8 cellular contexts compared by ENCODE assay signal in the genomic region with DNA sequence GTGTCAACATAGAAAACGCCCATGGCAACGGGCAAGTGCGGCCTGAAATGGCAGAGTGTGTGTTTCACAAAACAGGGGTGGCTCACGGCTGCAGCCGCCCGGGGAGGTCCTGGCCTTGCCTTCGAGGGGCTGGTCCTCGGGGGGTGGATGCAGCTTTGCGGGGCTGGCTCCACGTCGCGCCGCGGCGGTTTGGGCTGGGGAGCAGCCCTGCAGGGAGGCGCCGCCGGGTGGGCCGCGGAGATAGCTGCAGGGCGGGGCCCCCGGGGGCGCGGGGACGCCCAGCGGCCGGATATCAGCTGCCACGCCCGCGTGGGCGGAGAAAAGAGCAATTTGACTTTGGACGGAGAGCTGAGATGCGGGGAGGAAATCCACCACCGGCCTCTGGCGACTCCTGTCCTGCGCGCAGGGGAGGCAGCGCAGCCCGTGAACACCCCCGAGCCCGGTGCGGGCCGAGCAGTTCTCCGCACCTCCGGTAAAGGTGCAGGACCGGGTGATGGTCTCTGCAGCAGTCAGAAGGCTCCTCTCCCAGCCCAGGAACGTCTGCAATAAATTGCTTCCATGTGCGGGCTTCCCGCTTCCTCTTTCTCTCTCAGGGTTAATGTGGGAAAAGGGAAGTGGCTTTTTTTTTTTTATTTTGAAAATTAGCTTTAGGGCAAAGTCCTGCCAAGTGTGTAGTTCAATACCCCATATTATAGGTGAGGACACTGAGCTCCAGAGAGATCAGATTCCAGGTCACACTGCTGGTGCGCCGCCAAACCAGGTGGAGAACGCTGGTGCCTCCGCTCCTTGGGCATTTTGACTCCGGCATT.
DNase-seq lines count a peak whose midpoint lies in the region; ATAC-seq and TF ChIP-seq lines count a peak whose summit lies in the region.

No MANE protein-coding gene starts in this region.

- H3K36me3 ChIP-seq in mucosa of rectum (ENCODE audit: control insufficient read depth in 2 of 2, insufficient read depth in 2 of 2, low read length in 2 of 2) = no peaks in the 10 kb centered on the region

- no peak for DNase-seq in AG09309 (ENCODE audit: low read depth)
- DNase-seq in NCI-H82 treated with DMSO at 0.1 percent for 48 hours (lab: John Stamatoyannopoulos, UW; ENCODE audit: unreplicated experiment) = peak; percentile 15
- peak; percentile 44 to 69 for DNase-seq in activated CD8-positive, alpha-beta memory T cell treated with anti-CD3 and anti-CD28 coated beads for 1 hour (ENCODE audit: extremely low read depth in 1 of 2, low read depth in 1 of 2)
- DNase-seq in endothelial cell (ENCODE audit: low spot score) = peak; percentile 40
- peak; percentile 57 for DNase-seq in stimulated activated CD8-positive, alpha-beta memory T cell treated with anti-CD3 and anti-CD28 coated beads, Interleukin-7, amount 100 ng/mL, for 24 hours (ENCODE audit: low read depth)

- no peaks in the 10 kb centered on the region for H3K9me3 Mint-ChIP-seq in endothelial cell (ENCODE audit: unreplicated experiment)

- peaks cover 54 to 56% of the 10 kb centered on the region in 2 donors for H3K4me1 ChIP-seq in mucosa of rectum (ENCODE audit: control insufficient read depth in 2 of 2, insufficient read depth in 2 of 2, low read length in 2 of 2)

- H3K9me3 ChIP-seq in mucosa of rectum (ENCODE audit: control insufficient read depth in 2 of 2, low read length in 2 of 2) = no peaks in the 10 kb centered on the region

- H3K27ac Mint-ChIP-seq in endothelial cell (ENCODE audit: unreplicated experiment) = peak overlapping the region; percentile 36

- ATAC-seq in GM18907 (IDR thresholded peaks at IDR 0.05; ENCODE audit: unreplicated experiment) (peak; percentile 46), HG03097 (IDR thresholded peaks at IDR 0.05; ENCODE audit: low FRiP score, unreplicated experiment) (peak; percentile 40)

- TF ChIP-seq CTCF in AG09309 (IDR thresholded peaks at IDR 0.05; ENCODE audit: control insufficient read depth, insufficient read depth, low read depth, low read length, missing control alignments) (no peak), endothelial cell (IDR thresholded peaks at IDR 0.05; ENCODE audit: unreplicated experiment) (no peak)

- peaks cover 8% of the 10 kb centered on the region for H3K27me3 Mint-ChIP-seq in endothelial cell (ENCODE audit: unreplicated experiment)

- peak overlapping the region; percentile 87 to 88 for H3K9ac ChIP-seq in mucosa of rectum (ENCODE audit: low read depth in 1 of 2, low read length in 2 of 2)

- H3K36me3 Mint-ChIP-seq in endothelial cell (ENCODE audit: low read depth, unreplicated experiment) = no peaks in the 10 kb centered on the region

- peak overlapping the region; percentile 96 to 100 for H3K27ac ChIP-seq in mucosa of rectum (ENCODE audit: low read depth in 2 of 2, low read length in 2 of 2)

- H3K27me3 ChIP-seq in mucosa of rectum (ENCODE audit: control insufficient read depth in 2 of 2, insufficient read depth in 2 of 2, low read length in 2 of 2) = no peaks in the 10 kb centered on the region

- peak overlapping the region; percentile 79 for H3K4me3 Mint-ChIP-seq in endothelial cell (ENCODE audit: unreplicated experiment)

- peaks cover 36% of the 10 kb centered on the region for H3K4me1 Mint-ChIP-seq in endothelial cell (ENCODE audit: unreplicated experiment)

- H3K4me3 ChIP-seq in AG09309 (ENCODE audit: control insufficient read depth, low read depth, low read length) (peak overlapping the region; percentile 46), mucosa of rectum (ENCODE audit: low read length in 2 of 2) (peak overlapping the region; percentile 68 to 80)
